8 cellular contexts compared by ENCODE assay signal in the genomic region with DNA sequence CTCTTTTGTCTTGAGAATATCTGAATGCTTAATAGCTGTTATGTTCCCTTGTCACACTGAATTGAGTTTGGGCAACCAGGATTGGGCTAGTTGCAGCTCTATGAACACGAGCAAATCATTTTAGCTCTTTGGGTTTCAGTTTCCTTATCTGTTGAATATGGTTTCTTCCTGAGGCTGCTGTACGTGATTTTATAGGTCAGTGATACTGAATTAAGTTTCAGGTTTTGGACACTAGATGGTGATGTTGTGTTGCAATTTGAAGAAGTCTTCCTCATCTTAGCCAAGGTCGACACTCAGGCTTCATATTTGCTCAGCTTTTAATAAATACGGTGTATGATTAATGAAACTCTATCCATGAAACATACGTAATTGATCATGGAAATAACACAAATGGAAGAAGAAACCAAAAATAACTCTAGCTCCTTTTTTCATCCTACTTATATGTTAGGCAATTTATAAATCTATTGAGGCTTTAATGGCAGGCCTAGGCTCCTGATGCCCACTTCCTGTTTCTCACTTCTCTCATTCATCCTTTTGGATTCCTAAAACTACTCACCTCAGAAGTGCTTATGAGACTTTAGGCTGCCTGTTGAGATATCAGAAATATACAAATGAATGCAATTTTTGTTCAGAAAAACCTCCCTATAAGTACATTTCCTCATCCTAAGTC.
DNase-seq lines count a peak whose midpoint lies in the region; ATAC-seq and TF ChIP-seq lines count a peak whose summit lies in the region.

No MANE protein-coding gene starts in this region.

- H3K27ac ChIP-seq in lower lobe of right lung = no peak overlapping the region

- no peaks in the 10 kb centered on the region for H3K9me3 ChIP-seq in lower lobe of right lung

- H3K4me1 ChIP-seq in lower lobe of right lung = no peaks in the 10 kb centered on the region

- H3K36me3 Mint-ChIP-seq in activated naive CD4-positive, alpha-beta T cell treated with anti-CD3 and anti-CD28 coated beads for 36 hours (ENCODE audit: low read depth) = no peaks in the 10 kb centered on the region
- no peaks in the 10 kb centered on the region for H3K36me3 Mint-ChIP-seq in IgD-negative memory B cell
- H3K36me3 Mint-ChIP-seq in central memory CD8-positive, alpha-beta T cell (ENCODE audit: insufficient read depth) = no peaks in the 10 kb centered on the region

- no peak overlapping the region for H3K4me3 Mint-ChIP-seq in activated naive CD4-positive, alpha-beta T cell treated with anti-CD3 and anti-CD28 coated beads for 36 hours
- peak overlapping the region in 3 of 4 donors; percentile 0 to 23 (median 22) for H3K4me3 Mint-ChIP-seq in IgD-negative memory B cell
- H3K4me3 Mint-ChIP-seq in central memory CD8-positive, alpha-beta T cell = peak overlapping the region; percentile 40

- H3K36me3 ChIP-seq in lower lobe of right lung = no peaks in the 10 kb centered on the region

- no peak overlapping the region for H3K4me3 ChIP-seq in lower lobe of right lung

- peak; percentile 10 for DNase-seq in activated naive CD4-positive, alpha-beta T cell treated with anti-CD3 and anti-CD28 coated beads for 36 hours
- DNase-seq in activated naive CD4-positive, alpha-beta T cell (lab: John Stamatoyannopoulos, UW) = no peak
- DNase-seq in NOMO-1 treated with dmso at 0.1 percent for 144 hours (lab: John Stamatoyannopoulos, UW; ENCODE audit: unreplicated experiment) (peak; percentile 51), lower lobe of right lung (no peak), T-helper 9 cell (no peak)
- no peak for DNase-seq in central memory CD8-positive, alpha-beta T cell (ENCODE audit: low spot score in 2 of 2)

- no peaks in the 10 kb centered on the region for H3K27me3 Mint-ChIP-seq in activated naive CD4-positive, alpha-beta T cell treated with anti-CD3 and anti-CD28 coated beads for 36 hours (ENCODE audit: low read depth)
- peaks cover 6% of the 10 kb centered on the region for H3K27me3 Mint-ChIP-seq in IgD-negative memory B cell
- H3K27me3 Mint-ChIP-seq in central memory CD8-positive, alpha-beta T cell = peaks cover 6% of the 10 kb centered on the region

- peak; percentile 96 for ATAC-seq in GM21786 (IDR thresholded peaks at IDR 0.05; ENCODE audit: unreplicated experiment)
- peak; percentile 80 for ATAC-seq in central memory CD8-positive, alpha-beta T cell (replicated peaks; ENCODE audit: extremely low read depth, poor library complexity, severe bottlenecking)
- ATAC-seq in lower lobe of right lung = peak; percentile 83 to 84

- no peaks in the 10 kb centered on the region for H3K9me3 Mint-ChIP-seq in activated naive CD4-positive, alpha-beta T cell treated with anti-CD3 and anti-CD28 coated beads for 36 hours
- no peaks in the 10 kb centered on the region for H3K9me3 Mint-ChIP-seq in IgD-negative memory B cell
- no peaks in the 10 kb centered on the region for H3K9me3 Mint-ChIP-seq in central memory CD8-positive, alpha-beta T cell

- H3K27me3 ChIP-seq in lower lobe of right lung (ENCODE audit: low read depth) = no peaks in the 10 kb centered on the region

- peak; percentile 43 for TF ChIP-seq CTCF in lower lobe of right lung (IDR thresholded peaks at IDR 0.05)

- CTCF ChIA-PET in activated naive CD4-positive, alpha-beta T cell treated with anti-CD3 and anti-CD28 coated beads for 36 hours (lab: Charles Lee) = interaction anchor here (0.7 to 1.9 kb wide), 14 partner anchors 8 to 341 kb away, joined by 3 to 8 read pairs (median 4); no protein-coding TSS in a partner anchor

- H3K4me1 Mint-ChIP-seq in activated naive CD4-positive, alpha-beta T cell treated with anti-CD3 and anti-CD28 coated beads for 36 hours (ENCODE audit: low read depth) = peaks cover 5% of the 10 kb centered on the region
- H3K4me1 Mint-ChIP-seq in IgD-negative memory B cell = peaks cover 0 to 7% (median 5%) of the 10 kb centered on the region in 3 donors
- H3K4me1 Mint-ChIP-seq in central memory CD8-positive, alpha-beta T cell = peaks cover 6% of the 10 kb centered on the region

- intact Hi-C loops in activated naive CD4-positive, alpha-beta T cell treated with anti-CD3 and anti-CD28 coated beads for 36 hours (cut with micrococcal nuclease) = loop anchor here (1.0 to 5.0 kb wide), 3 partner anchors 140 to 336 kb away; no protein-coding TSS in a partner anchor
- intact Hi-C loops in lower lobe of right lung (cut with DNase I) = no loop called here

- H3K27ac Mint-ChIP-seq in activated naive CD4-positive, alpha-beta T cell treated with anti-CD3 and anti-CD28 coated beads for 36 hours = no peak overlapping the region
- H3K27ac Mint-ChIP-seq in IgD-negative memory B cell = peak overlapping the region in 1 of 3 donors; percentile 18
- H3K27ac Mint-ChIP-seq in central memory CD8-positive, alpha-beta T cell (ENCODE audit: low read depth) = peak overlapping the region; percentile 39

Comparison
In these comparisons a context has a peak if more than half of its experiments do, and no peak if none do; other contexts are left out.
1. DNase-seq: peak in activated naive CD4-positive, alpha-beta T cell treated with anti-CD3 and anti-CD28 coated beads for 36 hours (single experiment) and NOMO-1 treated with dmso at 0.1 percent for 144 hours (single experiment); none in activated naive CD4-positive, alpha-beta T cell (0 of 4), central memory CD8-positive, alpha-beta T cell (0 of 2), lower lobe of right lung (single experiment) and T-helper 9 cell (single experiment).
2. Peak in every context shown above with its lines, with median percentiles within 50 percentile points of each other: ATAC-seq.